In the genomic region with DNA sequence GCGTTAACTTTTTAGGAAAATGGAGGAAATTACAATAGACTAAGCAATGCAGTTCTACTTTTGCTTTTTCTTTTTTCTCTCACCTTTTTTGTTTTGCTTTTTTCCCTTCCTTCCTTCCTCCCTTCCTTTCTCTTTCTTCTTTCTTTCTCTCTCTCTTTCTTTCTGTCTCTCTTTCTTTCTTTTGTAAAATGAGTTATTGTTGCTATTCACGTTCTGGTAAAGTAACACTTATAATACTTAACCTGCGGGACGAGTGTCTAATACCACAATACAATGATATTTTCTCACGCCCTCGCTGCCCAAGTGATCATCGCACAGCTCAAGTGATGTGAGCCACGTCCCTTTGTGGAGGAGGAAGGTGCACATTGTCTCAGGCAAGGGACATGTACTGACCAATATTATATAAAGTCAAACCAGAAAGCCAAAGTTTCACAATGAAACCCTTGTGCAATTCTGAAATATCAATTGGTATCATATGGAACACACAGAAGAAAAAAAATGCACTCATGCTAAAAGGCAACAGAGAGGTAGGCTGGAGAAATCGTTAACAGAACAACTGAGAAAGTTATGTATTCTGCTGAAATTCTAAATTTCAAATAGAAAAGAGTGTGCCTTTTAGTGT, we compare ENCODE assay signal across 11 cellular contexts. TPM values are rescaled to one million over a fixed set of nuclear protein-coding genes. Genes with fewer than 3 reads are reported as not detected.
DNase-seq lines count a peak whose midpoint lies in the region; ATAC-seq and TF ChIP-seq lines count a peak whose summit lies in the region.
"Had no signal": no experiment of that assay in that cellular context is flagged by ENCODE, and none has a peak within 500 bp of the region (broad histone marks: within the 10 kb centered on the region; RNA-seq: fewer than 3 reads in every experiment).

No MANE protein-coding gene starts in this region.

- ATAC-seq in heart right ventricle (no peak), GM18873 (IDR thresholded peaks at IDR 0.05; ENCODE audit: low FRiP score, unreplicated experiment) (no peak)

- peak overlapping the region; percentile 61 to 93 (median 79) for H3K4me3 ChIP-seq in heart right ventricle
- H3K4me3 ChIP-seq in brain microvascular endothelial cell (ENCODE audit: low read depth, low read length), result peak overlapping the region; percentile 68
- H3K4me3 ChIP-seq in muscle layer of duodenum (ENCODE audit: low read depth in 1 of 2, low read length in 2 of 2), result peak overlapping the region; percentile 72 to 89
- peak overlapping the region; percentile 67 to 87 for H3K4me3 ChIP-seq in vagina

- H3K27me3 ChIP-seq in heart right ventricle, result peaks cover 0 to 32% (median 0%) of the 10 kb centered on the region in 7 donors
- H3K27me3 ChIP-seq in brain microvascular endothelial cell (replicated peaks), result no peaks in the 10 kb centered on the region
- no peaks in the 10 kb centered on the region for H3K27me3 ChIP-seq in muscle layer of duodenum (ENCODE audit: low read depth, low read length)
- H3K27me3 ChIP-seq in vagina, result no peaks in the 10 kb centered on the region

- 33 to 43% methylated on average over 9 of the region's 9 CpGs for WGBS in heart right ventricle, 2 donors

- peaks cover 0 to 49% (median 22%) of the 10 kb centered on the region in 9 donors for H3K4me1 ChIP-seq in heart right ventricle
- H3K4me1 ChIP-seq in muscle layer of duodenum (ENCODE audit: control insufficient read depth in 1 of 2, insufficient read depth in 2 of 2, low read length in 2 of 2), result peaks cover 0 to 8% of the 10 kb centered on the region in 2 donors
- peaks cover 6% of the 10 kb centered on the region for H3K4me1 ChIP-seq in vagina
- H3K4me1 ChIP-seq: pancreas had no signal

- DNase-seq in heart right ventricle (no peak), cardiac septum (ENCODE audit: low spot score) (no peak), brain microvascular endothelial cell (no peak), vagina (ENCODE audit: extremely low spot score in 2 of 2) (no peak), MV-4-11 (lab: John Stamatoyannopoulos, UW) (no peak), GM03348 (ENCODE audit: low spot score) (no peak)

- H3K36me3 ChIP-seq in heart right ventricle (peaks cover 0 to 37% (median 0%) of the 10 kb centered on the region in 9 donors), brain microvascular endothelial cell (replicated peaks) (no peaks in the 10 kb centered on the region), muscle layer of duodenum (ENCODE audit: control insufficient read depth in 1 of 2, insufficient read depth in 2 of 2, low read length in 2 of 2) (no peaks in the 10 kb centered on the region), vagina (no peaks in the 10 kb centered on the region)
- H3K36me3 ChIP-seq: cardiac muscle cell, pancreas had no signal

- in situ Hi-C loops in brain microvascular endothelial cell (cut with HindIII; ENCODE audit: low pct_ligation_motif_present, low sequenced_read_pairs), result no loop called here

- intact Hi-C loops in heart right ventricle (cut with DNase I) (loop anchor here in 4 of 10 donors (2.0 to 5.0 kb wide), 3 partner anchors 32 to 67 kb away; no protein-coding TSS in a partner anchor), cardiac septum (cut with DNase I) (loop anchor here (5.0 kb wide), 1 partner anchor 33 kb away; a partner anchor contains a TSS), vagina (cut with DNase I) (no loop called here)

- peak overlapping the region in 9 of 10 donors; percentile 85 to 98 (median 90) for H3K27ac ChIP-seq in heart right ventricle
- H3K27ac ChIP-seq in brain microvascular endothelial cell, result no peak overlapping the region
- no peak overlapping the region for H3K27ac ChIP-seq in muscle layer of duodenum (ENCODE audit: low read length)
- peak overlapping the region; percentile 91 for H3K27ac ChIP-seq in vagina
- H3K27ac ChIP-seq: cardiac muscle cell had no signal

- no peak for TF ChIP-seq POLR2A in vagina (IDR thresholded peaks at IDR 0.05)

- H3K9me3 ChIP-seq in heart right ventricle (no peaks in the 10 kb centered on the region), muscle layer of duodenum (ENCODE audit: control insufficient read depth in 1 of 2, low read length in 2 of 2) (no peaks in the 10 kb centered on the region), vagina (no peaks in the 10 kb centered on the region)
- H3K9me3 ChIP-seq: pancreas had no signal

- no peak for TF ChIP-seq CTCF in heart right ventricle (IDR thresholded peaks at IDR 0.05)
- TF ChIP-seq CTCF in brain microvascular endothelial cell (IDR thresholded peaks at IDR 0.05; ENCODE audit: low read depth, low read length, missing control alignments), result no peak
- TF ChIP-seq CTCF in vagina (IDR thresholded peaks at IDR 0.05), result no peak

RNA-seq across cellular contexts. Expression of a gene that starts 1.7 kb away (rescaled TPM):
- total RNA-seq in heart right ventricle (10 to 100 TPM; 27.6 to 54.4 (median 34.5) TPM), cardiac septum (40.4 TPM), vagina (9.1 TPM)
- 10 to 100 TPM; 15.3 to 37.7 TPM for polyA plus RNA-seq in heart right ventricle
- total RNA-seq: HT-29 had no signal

RNA-seq across cellular contexts. Expression of a gene that starts 33.5 kb away (rescaled TPM):
- 10 to 100 TPM; 39.3 to 59.1 (median 51.3) TPM for total RNA-seq in heart right ventricle
- 10 to 100 TPM; 59.4 to 73.6 TPM for polyA plus RNA-seq in heart right ventricle
- 40.7 TPM for total RNA-seq in cardiac septum
- 8.8 TPM for total RNA-seq in vagina

Comparison
In these comparisons a context has a peak if more than half of its experiments do, and no peak if none do; other contexts are left out.
1. H3K27ac ChIP-seq: peak in heart right ventricle (9 of 10) and vagina (single experiment); none in brain microvascular endothelial cell (single experiment) and muscle layer of duodenum (single experiment).
2. Peak in every context shown above with its lines, with median percentiles within 50 percentile points of each other: H3K4me3 ChIP-seq.